In genomic region chr10:102450124-102450373, GRCh38 we compare ENCODE assay signal across 2 cellular contexts.
TF ChIP-seq lines count a peak whose summit lies in the region.

No MANE protein-coding gene starts in this region.

TF ChIP-seq in A549, 52 proteins besides CTCF, POLR2A, EP300 and RAD21:
- TF ChIP-seq PHF8 (IDR thresholded peaks at IDR 0.05; ENCODE audit: borderline replicate concordance, low read depth) (peak; percentile 34), CBX8 (IDR thresholded peaks at IDR 0.05) (no peak), MAZ (IDR thresholded peaks at IDR 0.05; ENCODE audit: borderline replicate concordance, low read depth, low read length) (no peak)

TF ChIP-seq in HCT116, 20 proteins besides CTCF, POLR2A, EP300 and RAD21:
- TF ChIP-seq, protein P1, sequence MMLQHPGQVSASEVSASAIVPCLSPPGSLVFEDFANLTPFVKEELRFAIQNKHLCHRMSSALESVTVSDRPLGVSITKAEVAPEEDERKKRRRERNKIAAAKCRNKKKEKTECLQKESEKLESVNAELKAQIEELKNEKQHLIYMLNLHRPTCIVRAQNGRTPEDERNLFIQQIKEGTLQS (IDR thresholded peaks at IDR 0.05), result no peak
- TF ChIP-seq MAX (IDR thresholded peaks at IDR 0.05), result no peak
- no peak for TF ChIP-seq FOSL1 (IDR thresholded peaks at IDR 0.05; ENCODE audit: low read depth)
- no peak for TF ChIP-seq JUND (IDR thresholded peaks at IDR 0.05)
- TF ChIP-seq, protein P2, sequence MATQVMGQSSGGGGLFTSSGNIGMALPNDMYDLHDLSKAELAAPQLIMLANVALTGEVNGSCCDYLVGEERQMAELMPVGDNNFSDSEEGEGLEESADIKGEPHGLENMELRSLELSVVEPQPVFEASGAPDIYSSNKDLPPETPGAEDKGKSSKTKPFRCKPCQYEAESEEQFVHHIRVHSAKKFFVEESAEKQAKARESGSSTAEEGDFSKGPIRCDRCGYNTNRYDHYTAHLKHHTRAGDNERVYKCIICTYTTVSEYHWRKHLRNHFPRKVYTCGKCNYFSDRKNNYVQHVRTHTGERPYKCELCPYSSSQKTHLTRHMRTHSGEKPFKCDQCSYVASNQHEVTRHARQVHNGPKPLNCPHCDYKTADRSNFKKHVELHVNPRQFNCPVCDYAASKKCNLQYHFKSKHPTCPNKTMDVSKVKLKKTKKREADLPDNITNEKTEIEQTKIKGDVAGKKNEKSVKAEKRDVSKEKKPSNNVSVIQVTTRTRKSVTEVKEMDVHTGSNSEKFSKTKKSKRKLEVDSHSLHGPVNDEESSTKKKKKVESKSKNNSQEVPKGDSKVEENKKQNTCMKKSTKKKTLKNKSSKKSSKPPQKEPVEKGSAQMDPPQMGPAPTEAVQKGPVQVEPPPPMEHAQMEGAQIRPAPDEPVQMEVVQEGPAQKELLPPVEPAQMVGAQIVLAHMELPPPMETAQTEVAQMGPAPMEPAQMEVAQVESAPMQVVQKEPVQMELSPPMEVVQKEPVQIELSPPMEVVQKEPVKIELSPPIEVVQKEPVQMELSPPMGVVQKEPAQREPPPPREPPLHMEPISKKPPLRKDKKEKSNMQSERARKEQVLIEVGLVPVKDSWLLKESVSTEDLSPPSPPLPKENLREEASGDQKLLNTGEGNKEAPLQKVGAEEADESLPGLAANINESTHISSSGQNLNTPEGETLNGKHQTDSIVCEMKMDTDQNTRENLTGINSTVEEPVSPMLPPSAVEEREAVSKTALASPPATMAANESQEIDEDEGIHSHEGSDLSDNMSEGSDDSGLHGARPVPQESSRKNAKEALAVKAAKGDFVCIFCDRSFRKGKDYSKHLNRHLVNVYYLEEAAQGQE (IDR thresholded peaks at IDR 0.05; ENCODE audit: low read depth), result no peak
- TF ChIP-seq SP1 (IDR thresholded peaks at IDR 0.05; ENCODE audit: low read depth), result no peak
